Comparison of ENCODE assay signal across 10 cellular contexts in genomic region chr9:98222885-98223640, GRCh38. TPM values are rescaled to one million over a fixed set of nuclear protein-coding genes. Genes with fewer than 3 reads are reported as not detected.
A peak's percentile ranks its signal among the peaks of the same experiment; 100 is the strongest.
DNase-seq lines count a peak whose midpoint lies in the region; ATAC-seq and TF ChIP-seq lines count a peak whose summit lies in the region.
"Had no signal": no experiment of that assay in that cellular context is flagged by ENCODE, and none has a peak within 500 bp of the region (broad histone marks: within the 10 kb centered on the region; RNA-seq: fewer than 3 reads in every experiment).

No MANE protein-coding gene starts in this region.

- WGBS in SK-N-SH (ENCODE audit: low lambda C conversion rate): 47% methylated on average over 4 of the region's 4 CpGs

- H3K27ac ChIP-seq in GM23338 (ENCODE audit: low read depth): peak overlapping the region; percentile 19; the same call in 1 of the 2 replicates
- H3K27ac ChIP-seq in SK-N-SH (ENCODE audit: low read depth in 2 of 2, low read length in 1 of 2): peak overlapping the region; percentile 83 to 93

- H3K27me3 Mint-ChIP-seq in GM23338 (ENCODE audit: insufficient read depth, low read depth, poor library complexity): peaks cover 9% of the 10 kb centered on the region
- no peaks in the 10 kb centered on the region for H3K27me3 Mint-ChIP-seq in stimulated activated naive B cell treated with anti-CD40 and anti-IgM and Interleukin-4, amounts not matched to agents 10 μg/mL and 1 μg/mL and 100 μg/mL, for 72 hours

- peaks cover 16% of the 10 kb centered on the region for H3K36me3 Mint-ChIP-seq in GM23338 (ENCODE audit: low read depth)
- H3K36me3 Mint-ChIP-seq in stimulated activated naive B cell treated with anti-CD40 and anti-IgM and Interleukin-4, amounts not matched to agents 10 μg/mL and 1 μg/mL and 100 μg/mL, for 72 hours: no peaks in the 10 kb centered on the region

- peaks cover 41% of the 10 kb centered on the region for H3K4me1 Mint-ChIP-seq in GM23338
- H3K4me1 Mint-ChIP-seq in stimulated activated naive B cell treated with anti-CD40 and anti-IgM and Interleukin-4, amounts not matched to agents 10 μg/mL and 1 μg/mL and 100 μg/mL, for 72 hours: no peaks in the 10 kb centered on the region

- H3K9me3 ChIP-seq in SK-N-SH: no peaks in the 10 kb centered on the region

- no peak for TF ChIP-seq RAD21 in SK-N-SH (IDR thresholded peaks at IDR 0.05; ENCODE audit: low read length)

- H3K79me2 ChIP-seq in GM23338 (replicated peaks; ENCODE audit: insufficient read depth) (no peaks in the 10 kb centered on the region), SK-N-SH (ENCODE audit: insufficient read depth) (no peaks in the 10 kb centered on the region)

- peak in 1 of 2 experiments; percentile 89; a peak in 2 of 4 replicates for TF ChIP-seq EP300 in SK-N-SH (IDR thresholded peaks at IDR 0.05; ENCODE audit: borderline replicate concordance in 1 of 2, low read depth in 1 of 2, low read length in 1 of 2)

- CTCF ChIA-PET in SK-N-SH (lab: Yijun Ruan, JAX): interaction anchor here (0.7 to 1.0 kb wide), 2 partner anchors 18 to 104 kb away, joined by 3 read pairs; partner anchors contain the start of gene TRIM14

- no peaks in the 10 kb centered on the region for H3K9me3 Mint-ChIP-seq in GM23338
- no peaks in the 10 kb centered on the region for H3K9me3 Mint-ChIP-seq in stimulated activated naive B cell treated with anti-CD40 and anti-IgM and Interleukin-4, amounts not matched to agents 10 μg/mL and 1 μg/mL and 100 μg/mL, for 72 hours

- DNase-seq in GM23338 (ENCODE audit: low spot score): no peak
- no peak for DNase-seq in SK-N-SH
- peak; percentile 99 for DNase-seq in fibroblast of the aortic adventitia (ENCODE audit: low read depth)
- no peak for DNase-seq in stimulated activated naive B cell treated with anti-CD40 and anti-IgM and Interleukin-4, amounts not matched to agents 10 μg/mL and 1 μg/mL and 100 μg/mL, for 72 hours
- DNase-seq in activated CD4-positive, alpha-beta T cell treated with anti-CD3 and anti-CD28 coated beads, Interleukin-2, amount 50 U/mL, for 48 hours: no peak
- DNase-seq in NCI-H524 (lab: John Stamatoyannopoulos, UW): no peak
- DNase-seq in inferior parietal cortex (ENCODE audit: extremely low spot score): no peak
- DNase-seq: head of caudate nucleus, NCI-H345 had no signal

- no peak overlapping the region for H3K4me3 ChIP-seq in GM23338
- H3K4me3 ChIP-seq in SK-N-SH (ENCODE audit: low read depth in 2 of 2, low read length in 1 of 2): no peak overlapping the region
- H3K4me3 ChIP-seq in fibroblast of the aortic adventitia (ENCODE audit: low read depth, low read length): no peak overlapping the region

- ATAC-seq in GM23338: no peak
- ATAC-seq in stimulated activated naive B cell treated with anti-CD40 and anti-IgM and Interleukin-4, amounts not matched to agents 10 μg/mL and 1 μg/mL and 100 μg/mL, for 72 hours (replicated peaks): no peak
- ATAC-seq in HG02970 (IDR thresholded peaks at IDR 0.05; ENCODE audit: low FRiP score, unreplicated experiment): no peak

- H2AFZ ChIP-seq in GM23338: no peak overlapping the region
- peak overlapping the region; percentile 26; the same call in 1 of the 2 replicates for H2AFZ ChIP-seq in SK-N-SH (ENCODE audit: low read depth)

- POLR2A ChIA-PET in SK-N-SH (lab: Yijun Ruan, JAX): no interaction called here

- TF ChIP-seq CTCF in GM23338 (conservative IDR thresholded peaks at IDR 0.05; ENCODE audit: low read depth in 2 of 2): no peak
- no peak for TF ChIP-seq CTCF in SK-N-SH (IDR thresholded peaks at IDR 0.05)
- no peak for TF ChIP-seq CTCF in fibroblast of the aortic adventitia (IDR thresholded peaks at IDR 0.05; ENCODE audit: insufficient read depth, low read length)

- no peak overlapping the region for H3K4me2 ChIP-seq in GM23338
- H3K4me2 ChIP-seq in SK-N-SH: peak overlapping the region; percentile 24

- H4K20me1 ChIP-seq in GM23338 (replicated peaks; ENCODE audit: insufficient read depth): no peaks in the 10 kb centered on the region; the same call in 1 of the 2 replicates
- H4K20me1 ChIP-seq in SK-N-SH (ENCODE audit: insufficient read depth): no peaks in the 10 kb centered on the region

- H3K36me3 ChIP-seq in GM23338 (ENCODE audit: insufficient read depth) (no peaks in the 10 kb centered on the region), SK-N-SH (replicated peaks in 1 of 2; ENCODE audit: control insufficient read depth in 1 of 2, insufficient read depth in 2 of 2, low read length in 1 of 2) (peaks cover 0 to 6% of the 10 kb centered on the region in 2 experiments)

- H3K9me2 ChIP-seq in GM23338 (ENCODE audit: insufficient read depth) (no peaks in the 10 kb centered on the region), SK-N-SH (no peaks in the 10 kb centered on the region)

- peaks cover 15% of the 10 kb centered on the region for H3F3A ChIP-seq in GM23338 (replicated peaks; ENCODE audit: low read depth)
- H3F3A ChIP-seq in SK-N-SH (replicated peaks; ENCODE audit: insufficient read depth): peaks cover 4% of the 10 kb centered on the region

- H3K27ac Mint-ChIP-seq in GM23338: 0 out of 2 replicates have a peak overlapping the region, but pooled peaks have one; percentile 48
- peak overlapping the region; percentile 32 for H3K27ac Mint-ChIP-seq in stimulated activated naive B cell treated with anti-CD40 and anti-IgM and Interleukin-4, amounts not matched to agents 10 μg/mL and 1 μg/mL and 100 μg/mL, for 72 hours

- H3K4me3 Mint-ChIP-seq in GM23338: no peak overlapping the region
- no peak overlapping the region for H3K4me3 Mint-ChIP-seq in stimulated activated naive B cell treated with anti-CD40 and anti-IgM and Interleukin-4, amounts not matched to agents 10 μg/mL and 1 μg/mL and 100 μg/mL, for 72 hours

- H3K9ac ChIP-seq in SK-N-SH: peak overlapping the region; percentile 67

- H3K4me1 ChIP-seq in GM23338 (ENCODE audit: insufficient read depth) (peaks cover 20% of the 10 kb centered on the region), SK-N-SH (ENCODE audit: control insufficient read depth in 1 of 2, insufficient read depth in 2 of 2, low read depth in 1 of 2, low read length in 1 of 2) (peaks cover 4 to 14% of the 10 kb centered on the region in 2 experiments; a peak in 3 of 4 replicates)

- H3K27me3 ChIP-seq in GM23338 (ENCODE audit: insufficient read depth): no peaks in the 10 kb centered on the region
- no peaks in the 10 kb centered on the region for H3K27me3 ChIP-seq in SK-N-SH (ENCODE audit: insufficient read depth)

TF ChIP-seq in GM23338, 12 proteins besides CTCF, POLR2A, EP300 and RAD21 (continues in another document):
- TF ChIP-seq JUNB (IDR thresholded peaks at IDR 0.05; ENCODE audit: unreplicated experiment) (no peak), STAT1 (IDR thresholded peaks at IDR 0.05; ENCODE audit: unreplicated experiment) (no peak), EZH2phosphoT487 (IDR thresholded peaks at IDR 0.05; ENCODE audit: unreplicated experiment) (no peak), CREB1 (CRISPR knock-in tag; IDR thresholded peaks at IDR 0.05; ENCODE audit: low read depth) (no peak)

TF ChIP-seq in SK-N-SH, 30 proteins besides CTCF, POLR2A, EP300 and RAD21 (continues in another document):
- peak; percentile 35; the same call in 1 of the 2 replicates for TF ChIP-seq FOXM1 (IDR thresholded peaks at IDR 0.05; ENCODE audit: low read depth)
- peak; percentile 67; the same call in 1 of the 2 replicates for TF ChIP-seq FOSL2 (IDR thresholded peaks at IDR 0.05; ENCODE audit: borderline replicate concordance, low read depth)
- TF ChIP-seq SMC3 (IDR thresholded peaks at IDR 0.05; ENCODE audit: low read depth, low read length): no peak
- TF ChIP-seq MAX (IDR thresholded peaks at IDR 0.05; ENCODE audit: low read depth): peak; percentile 56
- no peak for TF ChIP-seq RFX5 (IDR thresholded peaks at IDR 0.05; ENCODE audit: low read length)
- peak; percentile 97 for TF ChIP-seq TEAD4 (IDR thresholded peaks at IDR 0.05; ENCODE audit: borderline replicate concordance, insufficient read depth)
- peak; percentile 43; the same call in 1 of the 2 replicates for TF ChIP-seq ZBTB33 (IDR thresholded peaks at IDR 0.05; ENCODE audit: borderline replicate concordance, low read depth)
- TF ChIP-seq RCOR1 (IDR thresholded peaks at IDR 0.05; ENCODE audit: low read length): no peak
- no peak for TF ChIP-seq EZH2phosphoT487 (IDR thresholded peaks at IDR 0.05; ENCODE audit: borderline replicate concordance, low read depth)
- TF ChIP-seq NRF1 (IDR thresholded peaks at IDR 0.05; ENCODE audit: low read depth, low read length): no peak
- peak; percentile 57 for TF ChIP-seq ELF1 (IDR thresholded peaks at IDR 0.05)
- TF ChIP-seq JUND (IDR thresholded peaks at IDR 0.05): peak; percentile 75; the same call in 1 of the 2 replicates

RNA-seq across cellular contexts. Expression of gene CORO2A, which starts 30.6 kb away (rescaled TPM):
- 26.9 and 27.6 TPM in 2 replicates for total RNA-seq in GM23338 (2014; rRNA removed; shearing (Covaris generic))
- polyA plus RNA-seq in GM23338 (2016; fragmentation: Nextera tagmentation; extraction: Ambion mirVana): 12.9 TPM in 2 replicates
- polyA plus RNA-seq in SK-N-SH (2012; rRNA removed): 2.3 and 2.7 TPM in 2 replicates
- 1.7 and 2.1 TPM in 2 replicates for polyA plus RNA-seq in SK-N-SH (2012; cell fraction: cytosol; rRNA removed)
- 1.6 and 2.0 TPM in 2 replicates for polyA plus RNA-seq in SK-N-SH (2012; cell fraction: nucleus; rRNA removed)
- 0.36 and 0.57 TPM in 2 replicates for total RNA-seq in fibroblast of the aortic adventitia (ENCODE audit: low replicate concordance)

RNA-seq across cellular contexts. Expression of gene TBC1D2, which starts 32.4 kb away (rescaled TPM):
- total RNA-seq in GM23338 (2014; rRNA removed; shearing (Covaris generic)): 6.8 and 7.7 TPM in 2 replicates
- 3.0 and 3.7 TPM in 2 replicates for polyA plus RNA-seq in GM23338 (2016; fragmentation: Nextera tagmentation; extraction: Ambion mirVana)
- 5.1 and 5.6 TPM in 2 replicates for polyA plus RNA-seq in SK-N-SH (2012; rRNA removed)
- polyA plus RNA-seq in SK-N-SH (2012; cell fraction: cytosol; rRNA removed): 2.1 and 3.2 TPM in 2 replicates
- 9.4 and 10.6 TPM in 2 replicates for polyA plus RNA-seq in SK-N-SH (2012; cell fraction: nucleus; rRNA removed)
- total RNA-seq in fibroblast of the aortic adventitia (ENCODE audit: low replicate concordance): 15.9 and 20.7 TPM in 2 replicates

Comparison
In these comparisons a context has a peak if more than half of its experiments do, and no peak if none do; other contexts are left out.
1. RNA of gene CORO2A, which starts 30.6 kb away (total RNA-seq): 26.9 to 27.6 TPM in GM23338; 0.36 to 0.57 TPM in fibroblast of the aortic adventitia; every median in the first group is over 10 times any median in the second.